Comparison of ENCODE assay signal across 8 cellular contexts in the genomic region with DNA sequence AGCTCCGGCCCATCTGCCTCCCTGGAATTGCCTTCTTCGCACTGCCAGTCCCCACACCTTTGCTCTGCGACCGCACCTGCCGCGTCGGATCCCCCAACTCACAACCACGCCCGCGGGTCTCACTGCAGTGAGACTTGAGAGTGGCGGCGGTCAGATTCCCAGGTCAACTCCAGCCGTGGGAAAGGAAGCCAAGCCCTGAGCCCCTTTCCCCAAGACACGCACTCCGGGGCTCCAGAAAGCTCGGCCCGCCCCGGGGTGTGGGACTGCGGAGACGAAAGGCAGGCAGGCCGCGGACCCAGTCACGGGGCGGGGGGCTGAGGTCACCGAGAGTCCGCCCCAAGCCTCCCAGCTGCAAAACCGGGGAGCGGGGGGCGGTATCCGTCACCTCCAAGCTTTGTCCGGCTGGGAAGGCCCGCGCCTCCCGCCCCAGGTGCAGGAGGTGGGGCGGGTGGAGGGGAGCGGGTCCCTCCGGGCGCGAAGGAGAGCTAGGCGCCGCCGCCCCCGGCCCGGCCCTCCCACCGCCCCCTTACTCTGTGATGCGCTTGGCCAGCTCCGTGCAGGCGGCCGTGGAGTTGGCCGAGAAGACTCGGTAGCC. TPM values are rescaled to one million over a fixed set of nuclear protein-coding genes. Genes with fewer than 3 reads are reported as not detected.
A peak's percentile ranks its signal among the peaks of the same experiment; 100 is the strongest.
DNase-seq lines count a peak whose midpoint lies in the region; ATAC-seq and TF ChIP-seq lines count a peak whose summit lies in the region.

No MANE protein-coding gene starts in this region.

- H3K4me3 ChIP-seq in SU-DHL-6 (ENCODE audit: insufficient read depth, low read length, poor library complexity, severe bottlenecking) (peak overlapping the region; percentile 87), ectodermal cell (ENCODE audit: insufficient read depth, low read depth, low read length) (peak overlapping the region; percentile 81), mucosa of descending colon (peak overlapping the region; percentile 90)

- H3K36me3 Mint-ChIP-seq in type B pancreatic cell = no peaks in the 10 kb centered on the region

- intact Hi-C loops in mucosa of descending colon (cut with DNase I, micrococcal nuclease) = no loop called here

- peaks cover 35% of the 10 kb centered on the region for H3K79me2 ChIP-seq in SU-DHL-6 (ENCODE audit: insufficient read depth, low read length)

- peaks cover 18% of the 10 kb centered on the region for H3K4me1 Mint-ChIP-seq in type B pancreatic cell (ENCODE audit: unreplicated experiment)

- peak overlapping the region; percentile 77 for H3K4me2 ChIP-seq in SU-DHL-6 (ENCODE audit: low read depth, low read length, poor library complexity, severe bottlenecking)

- H3K4me3 Mint-ChIP-seq in type B pancreatic cell = peak overlapping the region; percentile 94

- peak overlapping the region; percentile 94 for H2AFZ ChIP-seq in SU-DHL-6 (ENCODE audit: low read depth, low read length, severe bottlenecking)

- 1 to 2% methylated on average over 51 of the region's 51 CpGs for WGBS in ectodermal cell, 2 experiments

- H3K27ac Mint-ChIP-seq in type B pancreatic cell = peak overlapping the region; percentile 85

- peaks cover 2% of the 10 kb centered on the region for H3K27me3 Mint-ChIP-seq in type B pancreatic cell

- DNase-seq in GM13976 (ENCODE audit: low spot score) (peak; percentile 76), mucosa of descending colon (peak; percentile 42 to 67 (median 65)), type B pancreatic cell (ENCODE audit: extremely low spot score, unreplicated experiment) (no peak), NCI-H1694 treated with DMSO at 0.1 percent for 48 hours (lab: John Stamatoyannopoulos, UW) (no peak)

- H3K4me1 ChIP-seq in ectodermal cell (ENCODE audit: control insufficient read depth, insufficient read depth, low read length) = no peaks in the 10 kb centered on the region
- H3K4me1 ChIP-seq in mucosa of descending colon (ENCODE audit: low read depth) = peaks cover 17% of the 10 kb centered on the region

- peaks cover 5% of the 10 kb centered on the region; the same call in 1 of the 2 replicates for H3F3A ChIP-seq in SU-DHL-6 (ENCODE audit: insufficient read depth)

- H4K20me1 ChIP-seq in SU-DHL-6 (ENCODE audit: low read depth, low read length) = no peaks in the 10 kb centered on the region

- H3K9me3 ChIP-seq in SU-DHL-6 (ENCODE audit: insufficient read depth, low read length) = no peaks in the 10 kb centered on the region
- no peaks in the 10 kb centered on the region for H3K9me3 ChIP-seq in ectodermal cell (ENCODE audit: control insufficient read depth, low read length)
- no peaks in the 10 kb centered on the region for H3K9me3 ChIP-seq in mucosa of descending colon

- peak overlapping the region; percentile 91 for H3K27ac ChIP-seq in 22Rv1
- peak overlapping the region; percentile 77 for H3K27ac ChIP-seq in SU-DHL-6 (ENCODE audit: low read depth, low read length)
- no peak overlapping the region for H3K27ac ChIP-seq in ectodermal cell (ENCODE audit: insufficient read depth, low read depth, low read length, poor library complexity, severe bottlenecking)

- H3K9me3 Mint-ChIP-seq in type B pancreatic cell = no peaks in the 10 kb centered on the region

- in situ Hi-C loops in GM13976 (cut with MboI; ENCODE audit: low sequenced_read_pairs, unreplicated experiment) = no loop called here

- H3K36me3 ChIP-seq in SU-DHL-6 (ENCODE audit: low read length) = no peaks in the 10 kb centered on the region
- no peaks in the 10 kb centered on the region for H3K36me3 ChIP-seq in ectodermal cell (ENCODE audit: control insufficient read depth, insufficient read depth, low read length)
- H3K36me3 ChIP-seq in mucosa of descending colon (ENCODE audit: low read depth) = no peaks in the 10 kb centered on the region

- H3K9me2 ChIP-seq in SU-DHL-6 (replicated peaks; ENCODE audit: insufficient read depth, low read length) = no peaks in the 10 kb centered on the region

- ATAC-seq in HG02973 (IDR thresholded peaks at IDR 0.05; ENCODE audit: unreplicated experiment) = peak; percentile 16
- peak; percentile 43 for ATAC-seq in mucosa of descending colon

- no peaks in the 10 kb centered on the region for H3K27me3 ChIP-seq in SU-DHL-6 (ENCODE audit: low read length)
- no peaks in the 10 kb centered on the region for H3K27me3 ChIP-seq in ectodermal cell (ENCODE audit: control insufficient read depth, insufficient read depth, low read length, poor library complexity, severe bottlenecking)

- TF ChIP-seq CTCF in 22Rv1 (IDR thresholded peaks at IDR 0.05) (no peak), GM13976 (IDR thresholded peaks at IDR 0.05; ENCODE audit: borderline replicate concordance, control extremely low read depth, extremely low read depth, insufficient read depth, missing control alignments) (no peak), SU-DHL-6 (IDR thresholded peaks at IDR 0.05; ENCODE audit: insufficient read depth, low read length, poor library complexity, severe bottlenecking) (no peak), mucosa of descending colon (IDR thresholded peaks at IDR 0.05) (no peak), type B pancreatic cell (conservative IDR thresholded peaks at IDR 0.05) (no peak)

- H3K9ac ChIP-seq in SU-DHL-6 (ENCODE audit: low read length) = peak overlapping the region; percentile 76

RNA-seq across cellular contexts. Expression of gene PRPSAP1, which starts 0.6 kb away (rescaled TPM):
- polyA plus RNA-seq in ectodermal cell (2013, experiment 1 of 4) = 58.8 TPM
- polyA plus RNA-seq in ectodermal cell (2013, experiment 2 of 4) = 58.6 TPM
- polyA plus RNA-seq in ectodermal cell (2013, experiment 3 of 4) = 48.7 TPM
- 56.7 TPM for polyA plus RNA-seq in ectodermal cell (2013, experiment 4 of 4)
- total RNA-seq in mucosa of descending colon = 10 to 100 TPM; 45.3 to 63.0 (median 61.4) TPM
- 45.3 and 82.0 TPM in 2 replicates for total RNA-seq in type B pancreatic cell (ENCODE audit: low replicate concordance)

RNA-seq across cellular contexts. Expression of gene SPHK1, which starts 31.3 kb away (rescaled TPM):
- 12.8 TPM for polyA plus RNA-seq in ectodermal cell (2013, experiment 1 of 4)
- polyA plus RNA-seq in ectodermal cell (2013, experiment 2 of 4) = 14.0 TPM
- polyA plus RNA-seq in ectodermal cell (2013, experiment 3 of 4) = 12.1 TPM
- polyA plus RNA-seq in ectodermal cell (2013, experiment 4 of 4) = 14.4 TPM
- total RNA-seq in mucosa of descending colon = 1 to 10 TPM; 1.2 to 5.7 (median 3.3) TPM
- total RNA-seq in type B pancreatic cell (ENCODE audit: low replicate concordance) = 4.3 and 26.8 TPM in 2 replicates

RNA-seq across cellular contexts. Expression of gene QRICH2, which starts 45.0 kb away (rescaled TPM):
- polyA plus RNA-seq in ectodermal cell (2013, experiment 1 of 4) = 2.6 TPM
- 2.9 TPM for polyA plus RNA-seq in ectodermal cell (2013, experiment 2 of 4)
- 2.1 TPM for polyA plus RNA-seq in ectodermal cell (2013, experiment 3 of 4)
- polyA plus RNA-seq in ectodermal cell (2013, experiment 4 of 4) = 2.5 TPM
- 1 to 10 TPM; 1.6 to 4.7 (median 3.2) TPM for total RNA-seq in mucosa of descending colon
- 3.9 and 11.7 TPM in 2 replicates for total RNA-seq in type B pancreatic cell (ENCODE audit: low replicate concordance)

Comparison
In these comparisons a context has a peak if more than half of its experiments do, and no peak if none do; other contexts are left out.
1. DNase-seq: peak in GM13976 (single experiment) and mucosa of descending colon (3 of 3); none in type B pancreatic cell (single experiment) and NCI-H1694 treated with DMSO at 0.1 percent for 48 hours (single experiment).
2. Peak in every context shown above with its lines, with median percentiles within 50 percentile points of each other: H3K4me3 ChIP-seq.